Comparison of ENCODE assay signal across 1 cellular context in the genomic region with DNA sequence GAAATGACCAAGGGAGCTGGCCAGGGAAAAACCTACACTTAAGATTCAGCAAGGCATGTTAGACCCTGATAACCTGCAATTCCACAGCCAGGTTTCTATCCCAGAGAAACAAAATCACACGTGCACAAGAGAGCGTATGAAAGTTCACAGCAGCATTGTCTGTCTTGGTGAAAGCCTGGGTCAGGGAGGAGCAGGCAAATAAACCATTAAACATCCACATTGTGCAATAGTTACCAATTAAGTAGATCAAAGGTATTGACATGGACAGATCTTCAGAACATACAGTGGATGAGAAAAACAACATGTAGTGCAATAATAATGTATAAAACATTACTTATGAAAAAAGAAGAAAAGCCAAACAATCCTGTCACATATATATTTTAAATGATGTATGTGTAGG.
A peak's percentile ranks its signal among the peaks of the same experiment; 100 is the strongest.
TF ChIP-seq lines count a peak whose summit lies in the region.

No MANE protein-coding gene starts in this region.

TF ChIP-seq in HepG2, 621 proteins besides CTCF, POLR2A, EP300 and RAD21 (continued from another document and continues in another):
- TF ChIP-seq, protein P1, sequence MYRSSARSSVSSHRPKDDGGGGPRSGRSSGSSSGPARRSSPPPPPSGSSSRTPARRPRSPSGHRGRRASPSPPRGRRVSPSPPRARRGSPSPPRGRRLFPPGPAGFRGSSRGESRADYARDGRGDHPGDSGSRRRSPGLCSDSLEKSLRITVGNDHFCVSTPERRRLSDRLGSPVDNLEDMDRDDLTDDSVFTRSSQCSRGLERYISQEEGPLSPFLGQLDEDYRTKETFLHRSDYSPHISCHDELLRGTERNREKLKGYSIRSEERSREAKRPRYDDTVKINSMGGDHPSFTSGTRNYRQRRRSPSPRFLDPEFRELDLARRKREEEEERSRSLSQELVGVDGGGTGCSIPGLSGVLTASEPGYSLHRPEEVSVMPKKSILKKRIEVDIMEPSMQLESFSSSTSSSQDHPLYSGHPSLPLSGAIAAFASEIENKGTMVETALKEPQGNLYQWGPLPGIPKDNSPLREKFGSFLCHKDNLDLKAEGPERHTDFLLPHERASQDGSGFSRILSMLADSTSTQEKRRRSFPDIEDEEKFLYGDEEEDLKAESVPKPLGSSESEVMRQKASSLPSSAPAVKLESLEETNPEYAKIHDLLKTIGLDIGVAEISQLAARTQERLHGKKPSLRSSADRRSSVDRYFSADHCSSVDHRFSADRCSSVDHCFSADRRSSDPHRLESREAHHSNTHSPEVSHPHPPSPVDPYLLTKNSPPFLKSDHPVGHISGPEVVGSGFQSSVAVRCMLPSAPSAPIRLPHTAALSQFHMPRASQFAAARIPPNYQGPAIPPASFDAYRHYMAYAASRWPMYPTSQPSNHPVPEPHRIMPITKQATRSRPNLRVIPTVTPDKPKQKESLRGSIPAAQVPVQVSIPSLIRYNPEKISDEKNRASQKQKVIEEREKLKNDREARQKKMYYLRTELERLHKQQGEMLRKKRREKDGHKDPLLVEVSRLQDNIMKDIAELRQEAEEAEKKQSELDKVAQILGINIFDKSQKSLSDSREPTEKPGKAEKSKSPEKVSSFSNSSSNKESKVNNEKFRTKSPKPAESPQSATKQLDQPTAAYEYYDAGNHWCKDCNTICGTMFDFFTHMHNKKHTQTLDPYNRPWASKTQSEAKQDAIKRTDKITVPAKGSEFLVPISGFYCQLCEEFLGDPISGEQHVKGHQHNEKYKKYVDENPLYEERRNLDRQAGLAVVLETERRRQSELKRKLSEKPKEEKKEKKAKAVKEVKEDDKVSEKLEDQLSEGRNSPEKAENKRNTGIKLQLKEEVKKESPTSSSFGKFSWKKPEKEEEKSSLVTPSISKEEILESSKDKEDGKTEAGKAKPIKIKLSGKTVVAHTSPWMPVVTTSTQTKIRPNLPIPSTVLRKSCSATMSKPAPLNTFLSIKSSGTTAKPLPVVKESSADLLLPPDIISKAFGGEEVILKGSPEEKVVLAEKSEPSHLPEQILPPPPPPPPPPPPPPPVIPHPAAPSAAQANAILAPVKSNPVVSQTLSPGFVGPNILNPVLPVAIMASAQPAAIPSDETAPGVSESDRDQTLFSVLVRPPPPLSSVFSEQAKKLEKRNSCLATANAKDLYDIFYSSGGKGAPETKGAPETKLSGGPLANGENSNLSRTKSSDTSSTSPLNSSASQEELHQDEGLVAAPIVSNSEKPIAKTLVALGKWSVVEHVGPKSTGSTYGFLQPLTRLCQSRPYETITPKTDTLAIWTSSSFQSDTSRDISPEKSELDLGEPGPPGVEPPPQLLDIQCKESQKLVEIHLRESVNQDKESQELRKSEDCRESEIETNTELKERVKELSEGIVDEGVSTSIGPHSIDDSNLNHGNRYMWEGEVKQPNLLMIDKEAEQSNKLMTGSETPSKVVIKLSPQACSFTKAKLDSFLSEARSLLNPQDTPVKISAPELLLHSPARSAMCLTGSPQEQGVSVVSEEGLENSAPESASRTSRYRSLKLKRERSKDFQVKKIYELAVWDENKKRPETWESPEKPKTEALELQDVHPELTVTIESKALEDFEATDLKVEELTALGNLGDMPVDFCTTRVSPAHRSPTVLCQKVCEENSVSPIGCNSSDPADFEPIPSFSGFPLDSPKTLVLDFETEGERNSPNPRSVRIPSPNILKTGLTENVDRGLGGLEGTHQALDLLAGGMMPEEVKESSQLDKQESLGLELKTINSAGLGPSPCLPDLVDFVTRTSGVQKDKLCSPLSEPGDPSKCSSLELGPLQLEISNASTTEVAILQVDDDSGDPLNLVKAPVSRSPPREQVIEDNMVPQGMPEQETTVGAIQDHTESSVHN (CRISPR knock-in tag; IDR thresholded peaks at IDR 0.05): no peak
- TF ChIP-seq SPEN (CRISPR knock-in tag; IDR thresholded peaks at IDR 0.05; ENCODE audit: low read depth) (no peak), ZNF781 (CRISPR knock-in tag; IDR thresholded peaks at IDR 0.05; ENCODE audit: borderline replicate concordance, not compliant biosample characterization) (no peak), ZFP82 (CRISPR knock-in tag; IDR thresholded peaks at IDR 0.05; ENCODE audit: borderline replicate concordance) (no peak), HOXA5 (CRISPR knock-in tag; IDR thresholded peaks at IDR 0.05) (no peak), ARNT (IDR thresholded peaks at IDR 0.05) (no peak), ZNF10 (CRISPR knock-in tag; IDR thresholded peaks at IDR 0.05; ENCODE audit: borderline replicate concordance, low read depth) (no peak), GTF2F1 (IDR thresholded peaks at IDR 0.05; ENCODE audit: low read length) (no peak), NPAS2 (CRISPR knock-in tag; IDR thresholded peaks at IDR 0.05; ENCODE audit: borderline replicate concordance) (no peak), RXRB (CRISPR knock-in tag; IDR thresholded peaks at IDR 0.05; ENCODE audit: borderline replicate concordance) (peak; percentile 94), ZNF354B (CRISPR knock-in tag; IDR thresholded peaks at IDR 0.05) (no peak), ELF1 (CRISPR knock-in tag; IDR thresholded peaks at IDR 0.05) (no peak), TBX2 (CRISPR knock-in tag; IDR thresholded peaks at IDR 0.05; ENCODE audit: borderline replicate concordance) (peak; percentile 38; the same call in 1 of the 2 replicates), KDM3A (CRISPR knock-in tag; IDR thresholded peaks at IDR 0.05; ENCODE audit: low read depth) (no peak), DMAP1 (CRISPR knock-in tag; IDR thresholded peaks at IDR 0.05) (peak; percentile 43; the same call in 1 of the 2 replicates), TAF15 (IDR thresholded peaks at IDR 0.05; ENCODE audit: low read depth, low read length, poor library complexity, severe bottlenecking) (no peak), YEATS4 (CRISPR knock-in tag; IDR thresholded peaks at IDR 0.05; ENCODE audit: borderline replicate concordance) (no peak), MYNN (CRISPR knock-in tag; IDR thresholded peaks at IDR 0.05; ENCODE audit: low read depth) (no peak), KAT2B (IDR thresholded peaks at IDR 0.05; ENCODE audit: borderline replicate concordance, low read depth, low read length) (no peak), PITX1 (CRISPR knock-in tag; IDR thresholded peaks at IDR 0.05) (peak; percentile 75; the same call in 1 of the 2 replicates), ZNF557 (CRISPR knock-in tag; IDR thresholded peaks at IDR 0.05) (no peak), ZNF30 (CRISPR knock-in tag; IDR thresholded peaks at IDR 0.05) (no peak), RBM22 (optimal IDR thresholded peaks at IDR 0.05; ENCODE audit: low read length) (no peak), KDM5A (IDR thresholded peaks at IDR 0.05; ENCODE audit: borderline replicate concordance, low read length) (no peak), AGO2 (optimal IDR thresholded peaks at IDR 0.05; ENCODE audit: low read depth, low read length) (no peak), SNAI1 (CRISPR knock-in tag; IDR thresholded peaks at IDR 0.05; ENCODE audit: borderline replicate concordance) (no peak), TOPORS (CRISPR knock-in tag; IDR thresholded peaks at IDR 0.05) (no peak), NRL (CRISPR knock-in tag; IDR thresholded peaks at IDR 0.05; ENCODE audit: borderline replicate concordance) (no peak), PBX2 (CRISPR knock-in tag; IDR thresholded peaks at IDR 0.05) (no peak), ZNF75D (CRISPR knock-in tag; IDR thresholded peaks at IDR 0.05; ENCODE audit: borderline replicate concordance) (no peak), ZNF703 (CRISPR knock-in tag; IDR thresholded peaks at IDR 0.05; ENCODE audit: borderline replicate concordance) (no peak), ZNF839 (CRISPR knock-in tag; IDR thresholded peaks at IDR 0.05; ENCODE audit: borderline replicate concordance) (no peak), CREB1 (IDR thresholded peaks at IDR 0.05) (no peak), CREB1 (CRISPR knock-in tag; IDR thresholded peaks at IDR 0.05) (no peak), PHF8 (CRISPR knock-in tag; IDR thresholded peaks at IDR 0.05) (no peak), ZNF124 (CRISPR knock-in tag; IDR thresholded peaks at IDR 0.05) (no peak), ZNF121 (CRISPR knock-in tag; IDR thresholded peaks at IDR 0.05) (no peak), NCOA5 (CRISPR knock-in tag; IDR thresholded peaks at IDR 0.05) (no peak), JARID2 (CRISPR knock-in tag; IDR thresholded peaks at IDR 0.05; ENCODE audit: insufficient replicate concordance) (no peak), MNT (IDR thresholded peaks at IDR 0.05) (no peak), RFX5 (IDR thresholded peaks at IDR 0.05; ENCODE audit: low read depth, low read length) (no peak), ZNF530 (CRISPR knock-in tag; IDR thresholded peaks at IDR 0.05; ENCODE audit: low read depth) (no peak), EHMT2 (IDR thresholded peaks at IDR 0.05; ENCODE audit: borderline replicate concordance, low read depth, low read length) (no peak), ZNF546 (CRISPR knock-in tag; conservative IDR thresholded peaks at IDR 0.05) (no peak), ZNF362 (CRISPR knock-in tag; IDR thresholded peaks at IDR 0.05; ENCODE audit: borderline replicate concordance) (no peak), ZNF367 (CRISPR knock-in tag; IDR thresholded peaks at IDR 0.05; ENCODE audit: borderline replicate concordance) (no peak), HDAC1 (CRISPR knock-in tag; IDR thresholded peaks at IDR 0.05) (peak; percentile 60), MXI1 (IDR thresholded peaks at IDR 0.05; ENCODE audit: borderline replicate concordance, low read depth, low read length) (no peak), HNF4G (IDR thresholded peaks at IDR 0.05; ENCODE audit: borderline replicate concordance, low read depth, low read length) (no peak), HNF4G (CRISPR knock-in tag; IDR thresholded peaks at IDR 0.05; ENCODE audit: borderline replicate concordance, low read depth) (no peak), ZNF282 (IDR thresholded peaks at IDR 0.05; ENCODE audit: partially characterized antibody) (no peak), CCAR2 (optimal IDR thresholded peaks at IDR 0.05; ENCODE audit: low read depth, low read length) (no peak), RBAK (CRISPR knock-in tag; IDR thresholded peaks at IDR 0.05) (no peak), SP5 (CRISPR knock-in tag; IDR thresholded peaks at IDR 0.05; ENCODE audit: borderline replicate concordance, low read depth) (peak; percentile 96), ZEB1 (IDR thresholded peaks at IDR 0.05; ENCODE audit: insufficient replicate concordance, low read depth) (no peak), ZNF816 (CRISPR knock-in tag; IDR thresholded peaks at IDR 0.05; ENCODE audit: borderline replicate concordance) (0 out of 2 replicates have a peak, but pooled peaks have one; percentile 59)
- TF ChIP-seq, protein P2, sequence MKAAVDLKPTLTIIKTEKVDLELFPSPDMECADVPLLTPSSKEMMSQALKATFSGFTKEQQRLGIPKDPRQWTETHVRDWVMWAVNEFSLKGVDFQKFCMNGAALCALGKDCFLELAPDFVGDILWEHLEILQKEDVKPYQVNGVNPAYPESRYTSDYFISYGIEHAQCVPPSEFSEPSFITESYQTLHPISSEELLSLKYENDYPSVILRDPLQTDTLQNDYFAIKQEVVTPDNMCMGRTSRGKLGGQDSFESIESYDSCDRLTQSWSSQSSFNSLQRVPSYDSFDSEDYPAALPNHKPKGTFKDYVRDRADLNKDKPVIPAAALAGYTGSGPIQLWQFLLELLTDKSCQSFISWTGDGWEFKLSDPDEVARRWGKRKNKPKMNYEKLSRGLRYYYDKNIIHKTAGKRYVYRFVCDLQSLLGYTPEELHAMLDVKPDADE (CRISPR knock-in tag; IDR thresholded peaks at IDR 0.05): no peak
- TF ChIP-seq, protein P3, sequence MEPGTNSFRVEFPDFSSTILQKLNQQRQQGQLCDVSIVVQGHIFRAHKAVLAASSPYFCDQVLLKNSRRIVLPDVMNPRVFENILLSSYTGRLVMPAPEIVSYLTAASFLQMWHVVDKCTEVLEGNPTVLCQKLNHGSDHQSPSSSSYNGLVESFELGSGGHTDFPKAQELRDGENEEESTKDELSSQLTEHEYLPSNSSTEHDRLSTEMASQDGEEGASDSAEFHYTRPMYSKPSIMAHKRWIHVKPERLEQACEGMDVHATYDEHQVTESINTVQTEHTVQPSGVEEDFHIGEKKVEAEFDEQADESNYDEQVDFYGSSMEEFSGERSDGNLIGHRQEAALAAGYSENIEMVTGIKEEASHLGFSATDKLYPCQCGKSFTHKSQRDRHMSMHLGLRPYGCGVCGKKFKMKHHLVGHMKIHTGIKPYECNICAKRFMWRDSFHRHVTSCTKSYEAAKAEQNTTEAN (CRISPR knock-in tag; conservative IDR thresholded peaks at IDR 0.05): no peak
